Comparison of ENCODE assay signal across 8 cellular contexts in genomic region chr12:56333679-56334489, GRCh38. TPM values are rescaled to one million over a fixed set of nuclear protein-coding genes. Genes with fewer than 3 reads are reported as not detected.
DNase-seq lines count a peak whose midpoint lies in the region; ATAC-seq and TF ChIP-seq lines count a peak whose summit lies in the region.

PAN2 (minus strand) TSS chr12:56334000; CDS start chr12:56333094, 906 bp downstream.

- H3K4me3 ChIP-seq in dorsolateral prefrontal cortex: peak within 1 kb of the TSS; percentile 45 to 95 (median 75)
- H3K4me3 ChIP-seq in right lobe of liver: peak within 1 kb of the TSS; percentile 53 to 68 (median 57)

- WGBS in right lobe of liver (ENCODE audit: insufficient coverage, low coverage, low lambda C conversion rate, missing lambda C conversion rate): 0% methylated on average over 36 of the region's 45 CpGs

- H3K36me3 ChIP-seq in right lobe of liver: no peaks in the 10 kb centered on the region

- no peaks in the 10 kb centered on the region for H3K9me3 Mint-ChIP-seq in CD4-positive, alpha-beta T cell

- peak; percentile 74 for ATAC-seq in CD4-positive, alpha-beta T cell (ENCODE audit: poor library complexity)
- ATAC-seq in GM19438 (IDR thresholded peaks at IDR 0.05; ENCODE audit: low read depth, unreplicated experiment) (peak; percentile 84), HG03575 (IDR thresholded peaks at IDR 0.05; ENCODE audit: extremely low read depth, insufficient number of reproducible peaks, low FRiP score, unreplicated experiment) (peak; percentile 45), right lobe of liver (peak; percentile 96 to 98 (median 98))

- peak; percentile 86 for TF ChIP-seq POLR2A in right lobe of liver (IDR thresholded peaks at IDR 0.05)

- H3K27ac ChIP-seq in CD4-positive, alpha-beta T cell (ENCODE audit: low read depth, low read length): peak within 1 kb of the TSS; percentile 100
- H3K27ac ChIP-seq in dorsolateral prefrontal cortex: peak within 1 kb of the TSS; percentile 82 to 100 (median 97)
- H3K27ac ChIP-seq in right lobe of liver: peak within 1 kb of the TSS; percentile 91 to 94 (median 93)

- intact Hi-C loops in CD4-positive, alpha-beta T cell (cut with DNase I, micrococcal nuclease): loop anchor here (1.0 to 5.0 kb wide), 5 partner anchors 15 to 130 kb away; partner anchors contain the start of genes CS (in 1 of the 2) and STAT2 (in 1 of the 2)
- intact Hi-C loops in dorsolateral prefrontal cortex (cut with DNase I) (loop anchor here (1.0 to 5.0 kb wide), 5 partner anchors 15 to 128 kb away; partner anchors contain the start of genes STAT2 (in 2 of the 2), CS (in 1 of the 2) and TIMELESS (in 1 of the 2)), right lobe of liver (cut with DNase I) (no loop called here)

- H3K4me1 Mint-ChIP-seq in CD4-positive, alpha-beta T cell (ENCODE audit: low read depth): peaks cover 56% of the 10 kb centered on the region

- no peaks in the 10 kb centered on the region for H3K27me3 ChIP-seq in CD4-positive, alpha-beta T cell (ENCODE audit: control insufficient read depth, insufficient read depth, low read length)
- H3K27me3 ChIP-seq in dorsolateral prefrontal cortex (no peaks in the 10 kb centered on the region), right lobe of liver (no peaks in the 10 kb centered on the region)

- peak within 1 kb of the TSS; percentile 100 for H3K27ac Mint-ChIP-seq in CD4-positive, alpha-beta T cell

- CTCF ChIA-PET in CD4-positive, alpha-beta T cell (lab: Charles Lee): interaction anchor here (1.0 to 1.8 kb wide), 7 partner anchors 14 to 130 kb away, joined by 3 to 8 read pairs (median 5); partner anchors contain the start of genes ANKRD52, CNPY2 and STAT2

- TF ChIP-seq CTCF in CD4-positive, alpha-beta T cell (IDR thresholded peaks at IDR 0.05): peak; percentile 73
- peak in 54 of 56 donors; percentile 15 to 74 (median 59) for TF ChIP-seq CTCF in dorsolateral prefrontal cortex (IDR thresholded peaks at IDR 0.05 in 54 of 56, conservative IDR thresholded peaks at IDR 0.05 in 2 of 56; ENCODE audit: low read depth in 1 of 56, partially characterized antibody in 56 of 56)
- TF ChIP-seq CTCF in right lobe of liver (IDR thresholded peaks at IDR 0.05): peak; percentile 39 to 50 (median 42)

- H3K4me1 ChIP-seq in right lobe of liver: peaks cover 0 to 16% (median 0%) of the 10 kb centered on the region in 4 donors

- POLR2A ChIA-PET in CD4-positive, alpha-beta T cell (lab: Charles Lee): interaction anchor here (0.6 to 5.2 kb wide), 18 partner anchors 9 to 407 kb away, joined by 3 to 64 read pairs (median 4); partner anchors contain the start of genes ANKRD52, CNPY2, PA2G4 and RAB5B

- no peaks in the 10 kb centered on the region for H3K9me3 ChIP-seq in CD4-positive, alpha-beta T cell (ENCODE audit: control insufficient read depth, low read length)
- no peaks in the 10 kb centered on the region for H3K9me3 ChIP-seq in right lobe of liver

- peak within 1 kb of the TSS; percentile 94 for H3K4me3 Mint-ChIP-seq in CD4-positive, alpha-beta T cell

- DNase-seq in CD4-positive, alpha-beta T cell: peak; percentile 84 to 91 (median 86)
- DNase-seq in NCI-H82 (lab: John Stamatoyannopoulos, UW) (peak; percentile 99), dorsolateral prefrontal cortex (peak; percentile 88 to 97 (median 96)), right lobe of liver (peak; percentile 94 to 97 (median 95))
- DNase-seq in activated CD4-positive, alpha-beta T cell treated with anti-CD3 and anti-CD28 coated beads, Interleukin-2, amount 50 U/mL, for 48 hours: peak; percentile 93 to 95
- peak; percentile 84 to 94 for DNase-seq in stimulated activated CD4-positive, alpha-beta T cell treated with anti-CD3 and anti-CD28 coated beads, Interleukin-4, amount 100 ng/mL, for 4 hours

- no peaks in the 10 kb centered on the region for H3K27me3 Mint-ChIP-seq in CD4-positive, alpha-beta T cell

- H3K36me3 Mint-ChIP-seq in CD4-positive, alpha-beta T cell (ENCODE audit: low read depth): peaks cover 31% of the 10 kb centered on the region

RNA-seq across cellular contexts. Expression of gene PAN2, which starts in this region (rescaled TPM):
- 100 to 1,000 TPM; 104 to 107 TPM for total RNA-seq in CD4-positive, alpha-beta T cell
- total RNA-seq in dorsolateral prefrontal cortex (100 to 1,000 TPM in 76 of 120 experiments, 10 to 100 TPM in 44; 59.4 to 269 (median 110) TPM), right lobe of liver (100 to 1,000 TPM in 1 of 6 experiments, 10 to 100 TPM in 5; 21.7 to 109 (median 57.7) TPM)

Comparison
In these comparisons a context has a peak if more than half of its experiments do, and no peak if none do; other contexts are left out.
1. Peak in every context shown above with its lines: DNase-seq, ATAC-seq, H3K4me3 ChIP-seq and H3K27ac ChIP-seq.
2. ATAC-seq: peak in every context shown above with its lines; median percentile 98 in right lobe of liver; 84 in GM19438; 74 in CD4-positive, alpha-beta T cell; 45 in HG03575.
3. intact Hi-C loops: an anchor here in CD4-positive, alpha-beta T cell (1.0 to 5.0 kb wide) and dorsolateral prefrontal cortex (1.0 to 5.0 kb wide); none called in right lobe of liver.